Comparison of ENCODE assay signal across 8 cellular contexts in the genomic region with DNA sequence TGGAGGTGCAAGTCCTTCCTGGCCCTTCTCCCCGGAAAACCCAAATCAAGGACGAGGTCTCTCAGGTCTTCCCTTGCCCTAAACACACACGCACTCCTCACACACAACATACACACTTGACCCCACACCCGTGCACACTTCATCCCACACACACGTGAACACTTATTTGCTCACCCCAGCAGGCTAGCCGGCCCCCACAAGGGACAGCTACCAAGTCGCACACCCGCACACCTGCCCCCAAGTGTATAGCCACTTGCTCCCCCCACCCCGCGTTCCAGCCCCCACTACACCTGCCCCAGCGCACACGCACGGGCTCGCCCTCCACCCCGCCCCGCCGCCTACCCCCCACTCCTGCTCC. TPM values are rescaled to one million over a fixed set of nuclear protein-coding genes. Genes with fewer than 3 reads are reported as not detected.
DNase-seq lines count a peak whose midpoint lies in the region; ATAC-seq and TF ChIP-seq lines count a peak whose summit lies in the region.

No MANE protein-coding gene starts in this region.

- peak overlapping the region; percentile 97 for H3K18ac ChIP-seq in mesendoderm (ENCODE audit: low read length)

- no TSS peak for BruUV-seq in OCI-LY7 (replicated peaks; lab: Mats Ljungman, UMichigan)

- no peaks in the 10 kb centered on the region for H3K9me2 ChIP-seq in OCI-LY7 (ENCODE audit: insufficient read depth, low read length)

- peak; percentile 47 for DNase-seq in stimulated activated CD4-positive, alpha-beta T cell treated with anti-CD3 and anti-CD28 coated beads, Interleukin-15, amount 100 ng/mL, for 24 hours
- DNase-seq in stimulated activated CD4-positive, alpha-beta T cell treated with anti-CD3 and anti-CD28 coated beads, Interleukin-4, amount 100 ng/mL, for 4 hours = no peak
- DNase-seq in OCI-LY7 (ENCODE audit: low spot score) (peak; percentile 24), choroid plexus epithelial cell (ENCODE audit: low read depth) (no peak), mesendoderm (no peak), tibial nerve (ENCODE audit: low spot score in 2 of 2) (no peak), A172 (ENCODE audit: low spot score) (no peak)

- ATAC-seq in GM21423 (IDR thresholded peaks at IDR 0.05; ENCODE audit: unreplicated experiment) = no peak

- H2BK120ac ChIP-seq in mesendoderm (ENCODE audit: low read depth, low read length) = peak overlapping the region; percentile 51

- H3K23ac ChIP-seq in mesendoderm (ENCODE audit: low read length) = peak overlapping the region; percentile 32

- no peak overlapping the region for H2BK15ac ChIP-seq in mesendoderm (replicated peaks; ENCODE audit: low read depth)

- H3K27me3 ChIP-seq in mesendoderm (ENCODE audit: insufficient read depth, low read length, poor library complexity) = no peaks in the 10 kb centered on the region
- no peaks in the 10 kb centered on the region for H3K27me3 ChIP-seq in tibial nerve

- peak overlapping the region; percentile 93 for H3K56ac ChIP-seq in mesendoderm (ENCODE audit: low read length)

- peak overlapping the region; percentile 97 for H4K8ac ChIP-seq in mesendoderm (ENCODE audit: low read depth, low read length)

- intact Hi-C loops in OCI-LY7 (cut with micrococcal nuclease; ENCODE audit: unreplicated experiment) = no loop called here

- CTCF ChIA-PET in OCI-LY7 (lab: Charles Lee; ENCODE audit: unreplicated experiment) = no interaction called here

- no peak overlapping the region for H4K5ac ChIP-seq in mesendoderm (ENCODE audit: low read length)

- peak overlapping the region; percentile 75; the same call in 1 of the 2 replicates for H2AFZ ChIP-seq in OCI-LY7 (ENCODE audit: low read length)

- peak overlapping the region; percentile 93 for H3K4ac ChIP-seq in mesendoderm (ENCODE audit: low read depth, low read length)

- H3K4me1 ChIP-seq in OCI-LY7 (ENCODE audit: insufficient read depth, low read length, poor library complexity, severe bottlenecking) = peaks cover 18% of the 10 kb centered on the region
- H3K4me1 ChIP-seq in mesendoderm (ENCODE audit: control insufficient read depth, low read depth, low read length) = peaks cover 4% of the 10 kb centered on the region
- peaks cover 0 to 41% (median 14%) of the 10 kb centered on the region in 4 donors for H3K4me1 ChIP-seq in tibial nerve

- no peak for TF ChIP-seq POLR2A in tibial nerve (IDR thresholded peaks at IDR 0.05)

- WGBS in mesendoderm (ENCODE audit: extremely low coverage, insufficient coverage, low lambda C conversion rate) = no CpG with 5 or more reads among the region's 17 CpGs
- WGBS in tibial nerve, 2 donors = 2% methylated on average over 8 to 17 of the region's 17 CpGs

- no peak for TF ChIP-seq EP300 in tibial nerve (IDR thresholded peaks at IDR 0.05)

- H3K36me3 ChIP-seq in OCI-LY7 (ENCODE audit: insufficient read depth, low read length) (peaks cover 26% of the 10 kb centered on the region), mesendoderm (ENCODE audit: control insufficient read depth, insufficient read depth, low read length) (no peaks in the 10 kb centered on the region), tibial nerve (peaks cover 0 to 8% (median 0%) of the 10 kb centered on the region in 3 donors)

- H4K20me1 ChIP-seq in OCI-LY7 (ENCODE audit: insufficient read depth, low read length) = peaks cover 16% of the 10 kb centered on the region; the same call in 1 of the 2 replicates

- TF ChIP-seq CTCF in OCI-LY7 (conservative IDR thresholded peaks at IDR 0.05; ENCODE audit: low read length) (no peak), choroid plexus epithelial cell (conservative IDR thresholded peaks at IDR 0.05; ENCODE audit: low read depth, low read length) (no peak), tibial nerve (IDR thresholded peaks at IDR 0.05) (no peak)

- H3K79me2 ChIP-seq in OCI-LY7 (ENCODE audit: insufficient read depth, low read depth, low read length) (peaks cover 46% of the 10 kb centered on the region), mesendoderm (ENCODE audit: control insufficient read depth, insufficient read depth, low read length) (peaks cover 11% of the 10 kb centered on the region)

- H3K9ac ChIP-seq in mesendoderm (ENCODE audit: low read length) = peak overlapping the region; percentile 79

- no peak overlapping the region for H2BK5ac ChIP-seq in mesendoderm (ENCODE audit: low read length)

- no peak overlapping the region for H2AK5ac ChIP-seq in mesendoderm (ENCODE audit: low read length)

- H3K4me3 ChIP-seq in OCI-LY7 (ENCODE audit: low read depth, low read length, poor library complexity, severe bottlenecking) (peak overlapping the region; percentile 83), choroid plexus epithelial cell (ENCODE audit: low read depth, low read length) (peak overlapping the region; percentile 60), mesendoderm (ENCODE audit: low read length) (peak overlapping the region; percentile 62), tibial nerve (peak overlapping the region; percentile 57 to 89 (median 64))

- H3K9me3 ChIP-seq in OCI-LY7 (ENCODE audit: low read length) = no peaks in the 10 kb centered on the region
- H3K9me3 ChIP-seq in tibial nerve = no peaks in the 10 kb centered on the region

- POLR2A ChIA-PET in OCI-LY7 (lab: Charles Lee) = interaction anchor here (1.3 to 1.5 kb wide), 3 partner anchors 10 to 354 kb away, joined by 3 to 6 read pairs (median 3); no protein-coding TSS in a partner anchor

- H3K27ac ChIP-seq in OCI-LY7 (ENCODE audit: low read depth, low read length, poor library complexity, severe bottlenecking) (peak overlapping the region; percentile 27), mesendoderm (ENCODE audit: low read depth, low read length) (no peak overlapping the region), tibial nerve (peak overlapping the region in 3 of 4 donors; percentile 78 to 90 (median 80))

- peak overlapping the region; percentile 72 for H3K4me2 ChIP-seq in OCI-LY7 (ENCODE audit: low read length)
- H3K4me2 ChIP-seq in mesendoderm (ENCODE audit: low read length) = peak overlapping the region; percentile 95

- H3K79me1 ChIP-seq in mesendoderm (ENCODE audit: low read length) = peaks cover 10% of the 10 kb centered on the region

RNA-seq across cellular contexts. Expression of gene TGFBRAP1, which starts 0.4 kb away (rescaled TPM):
- total RNA-seq in OCI-LY7 (2014; rRNA removed; shearing (Covaris generic)) = 17.6 and 24.6 TPM in 2 replicates
- total RNA-seq in OCI-LY7 (2022) (20.5 and 22.2 TPM in 2 replicates), tibial nerve (10 to 100 TPM; 20.9 to 30.8 (median 23.2) TPM)
- polyA plus RNA-seq in mesendoderm (2013, experiment 1 of 2) = 11.9 TPM
- 12.3 TPM for polyA plus RNA-seq in mesendoderm (2013, experiment 2 of 2)
- total RNA-seq in A172 (2014; rRNA removed; shearing (Covaris generic)) = 34.0 and 37.7 TPM in 2 replicates

RNA-seq across cellular contexts. Expression of gene C2orf49, which starts 8.2 kb away (rescaled TPM):
- total RNA-seq in OCI-LY7 (2014; rRNA removed; shearing (Covaris generic)) = 11.8 and 13.1 TPM in 2 replicates
- total RNA-seq in OCI-LY7 (2022) = 17.0 and 18.3 TPM in 2 replicates
- 16.4 TPM for polyA plus RNA-seq in mesendoderm (2013, experiment 1 of 2)
- polyA plus RNA-seq in mesendoderm (2013, experiment 2 of 2) = 15.7 TPM
- 10 to 100 TPM; 17.1 to 24.0 (median 20.4) TPM for total RNA-seq in tibial nerve
- 9.8 and 25.1 TPM in 2 replicates for total RNA-seq in A172 (2014; rRNA removed; shearing (Covaris generic))

Comparison
In these comparisons a context has a peak if more than half of its experiments do, and no peak if none do; other contexts are left out.
1. DNase-seq: peak in stimulated activated CD4-positive, alpha-beta T cell treated with anti-CD3 and anti-CD28 coated beads, Interleukin-15, amount 100 ng/mL, for 24 hours (single experiment) and OCI-LY7 (single experiment); none in stimulated activated CD4-positive, alpha-beta T cell treated with anti-CD3 and anti-CD28 coated beads, Interleukin-4, amount 100 ng/mL, for 4 hours (0 of 2), choroid plexus epithelial cell (single experiment), mesendoderm (single experiment), tibial nerve (0 of 2) and A172 (single experiment).
2. Peak in every context shown above with its lines, with median percentiles within 50 percentile points of each other: H3K4me3 ChIP-seq.